Comparison of ENCODE assay signal across 8 cellular contexts in the genomic region with DNA sequence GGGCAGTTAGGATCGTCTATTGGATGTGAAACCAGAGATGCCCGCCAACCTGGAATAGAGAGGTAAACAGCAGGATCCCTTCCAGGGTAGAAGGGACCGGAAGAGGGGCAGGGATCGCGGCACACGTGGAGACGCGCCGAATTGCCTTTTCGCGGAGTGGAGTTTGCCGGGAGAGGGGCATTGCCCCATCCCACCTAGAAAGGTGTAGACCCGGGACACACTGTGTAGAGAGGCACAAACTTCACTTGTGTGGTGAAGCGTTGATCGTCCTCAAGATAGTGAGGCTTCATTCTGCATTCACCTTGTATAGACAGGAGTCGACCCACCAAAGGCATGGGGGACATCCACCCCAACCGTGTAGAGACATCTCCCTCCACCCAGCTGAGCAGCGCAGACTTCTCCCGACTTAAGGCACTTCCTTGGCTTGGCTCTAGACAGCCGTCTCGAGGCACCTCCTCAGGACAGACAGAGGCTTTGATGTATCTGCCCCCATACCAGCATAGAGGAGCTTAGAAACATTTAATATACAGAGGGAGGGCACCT. TPM values are rescaled to one million over a fixed set of nuclear protein-coding genes. Genes with fewer than 3 reads are reported as not detected.
DNase-seq lines count a peak whose midpoint lies in the region; ATAC-seq and TF ChIP-seq lines count a peak whose summit lies in the region.

No MANE protein-coding gene starts in this region.

- H3K27ac ChIP-seq in KMS-11 (peak overlapping the region; percentile 67), brain microvascular endothelial cell (peak overlapping the region; percentile 71), right lobe of liver (peak overlapping the region; percentile 21 to 63 (median 36)), thoracic aorta (peak overlapping the region; percentile 55 to 58)

- DNase-seq in Caki2 (ENCODE audit: low read depth) (peak; percentile 1), brain microvascular endothelial cell (no peak), right lobe of liver (no peak), thoracic aorta (ENCODE audit: low spot score) (no peak), iPS-NIHi11 (ENCODE audit: low spot score) (no peak), superior temporal gyrus (ENCODE audit: extremely low spot score) (no peak)

- H3K4me3 ChIP-seq in KMS-11 (IDR thresholded peaks at IDR 0.05; ENCODE audit: insufficient read depth, low read depth, low read length) (no peak overlapping the region), brain microvascular endothelial cell (ENCODE audit: low read depth, low read length) (peak overlapping the region; percentile 83), right lobe of liver (peak overlapping the region; percentile 49 to 71 (median 68)), thoracic aorta (peak overlapping the region; percentile 90)

- WGBS in right lobe of liver (ENCODE audit: insufficient coverage, low coverage, low lambda C conversion rate, missing lambda C conversion rate): 39% methylated on average over 9 of the region's 21 CpGs

- ATAC-seq in GM21423 (IDR thresholded peaks at IDR 0.05; ENCODE audit: unreplicated experiment) (peak; percentile 7), right lobe of liver (peak; percentile 40 to 55 (median 48)), thoracic aorta (ENCODE audit: insufficient number of reproducible peaks, low FRiP score, low read depth) (no peak)

- H3K4me2 ChIP-seq in KMS-11: peak overlapping the region; percentile 76

- H4K20me1 ChIP-seq in KMS-11 (ENCODE audit: insufficient read depth): no peaks in the 10 kb centered on the region

- peak overlapping the region; percentile 86 for H3K9ac ChIP-seq in KMS-11

- H3K9me3 ChIP-seq in right lobe of liver (no peaks in the 10 kb centered on the region), thoracic aorta (no peaks in the 10 kb centered on the region)

- intact Hi-C loops in right lobe of liver (cut with DNase I): no loop called here

- H2AFZ ChIP-seq in KMS-11 (ENCODE audit: low read depth): peak overlapping the region; percentile 73

- H3K4me1 ChIP-seq in KMS-11 (ENCODE audit: low read depth, poor library complexity, severe bottlenecking) (peaks cover 42% of the 10 kb centered on the region), right lobe of liver (peaks cover 0 to 3% (median 0%) of the 10 kb centered on the region in 4 donors), thoracic aorta (ENCODE audit: control insufficient read depth in 1 of 2, low read depth in 2 of 2) (peaks cover 0 to 19% of the 10 kb centered on the region in 2 donors)

- H3K36me3 ChIP-seq in KMS-11 (ENCODE audit: insufficient read depth): peaks cover 4% of the 10 kb centered on the region; the same call in 1 of the 2 replicates
- no peaks in the 10 kb centered on the region for H3K36me3 ChIP-seq in brain microvascular endothelial cell (replicated peaks)
- no peaks in the 10 kb centered on the region for H3K36me3 ChIP-seq in right lobe of liver
- no peaks in the 10 kb centered on the region for H3K36me3 ChIP-seq in thoracic aorta

- no peaks in the 10 kb centered on the region for H3K27me3 ChIP-seq in KMS-11 (ENCODE audit: insufficient read depth, low read depth)
- H3K27me3 ChIP-seq in brain microvascular endothelial cell (replicated peaks): no peaks in the 10 kb centered on the region
- no peaks in the 10 kb centered on the region for H3K27me3 ChIP-seq in right lobe of liver
- no peaks in the 10 kb centered on the region for H3K27me3 ChIP-seq in thoracic aorta (replicated peaks; ENCODE audit: insufficient read depth)

- TF ChIP-seq CTCF in KMS-11 (conservative IDR thresholded peaks at IDR 0.05; ENCODE audit: low read depth, low read length) (no peak), brain microvascular endothelial cell (IDR thresholded peaks at IDR 0.05; ENCODE audit: low read depth, low read length, missing control alignments) (no peak), right lobe of liver (IDR thresholded peaks at IDR 0.05) (no peak), thoracic aorta (IDR thresholded peaks at IDR 0.05) (no peak)

- in situ Hi-C loops in Caki2 (cut with HindIII; ENCODE audit: low pct_unique_long_range_greater_than_20kb, low sequenced_read_pairs): no loop called here
- in situ Hi-C loops in brain microvascular endothelial cell (cut with HindIII; ENCODE audit: low pct_ligation_motif_present, low sequenced_read_pairs): no loop called here

- H3K79me2 ChIP-seq in KMS-11 (ENCODE audit: insufficient read depth, low read depth): peaks cover 51% of the 10 kb centered on the region

- no peak for TF ChIP-seq POLR2A in right lobe of liver (IDR thresholded peaks at IDR 0.05)

RNA-seq across cellular contexts. Expression of gene GNL3L, which starts 0.4 kb away (rescaled TPM):
- 12.9 and 14.4 TPM in 2 replicates for total RNA-seq in Caki2 (2014; rRNA removed; shearing (Covaris generic); ENCODE audit: low replicate concordance)
- 10 to 100 TPM in 4 of 6 experiments, 1 to 10 TPM in 2; 7.8 to 14.0 (median 11.9) TPM for total RNA-seq in right lobe of liver
- total RNA-seq in thoracic aorta: 10 to 100 TPM; 46.3 to 49.9 TPM

RNA-seq across cellular contexts. Expression of gene FGD1, which starts 34.4 kb away (rescaled TPM):
- total RNA-seq in Caki2 (2014; rRNA removed; shearing (Covaris generic); ENCODE audit: low replicate concordance): 14.4 and 17.2 TPM in 2 replicates
- total RNA-seq in right lobe of liver (1 to 10 TPM in 1 of 6 experiments, under 1 TPM in 5; 0.51 to 1.4 (median 0.77) TPM), thoracic aorta (10 to 100 TPM in 1 of 2 donors, 1 to 10 TPM in 1; 7.0 to 11.5 TPM)
